In genomic region chr6:35068206-35068605, GRCh38 we compare ENCODE assay signal across 24 cellular contexts.
DNase-seq lines count a peak whose midpoint lies in the region; ATAC-seq and TF ChIP-seq lines count a peak whose summit lies in the region.
"Had no signal": no experiment of that assay in that cellular context is flagged by ENCODE, and none has a peak within 500 bp of the region (broad histone marks: within the 10 kb centered on the region; RNA-seq: fewer than 3 reads in every experiment).

No MANE protein-coding gene starts in this region.

- H3K4me1 ChIP-seq in cardiac muscle cell (ENCODE audit: low read depth) (peaks cover 36% of the 10 kb centered on the region), neural progenitor cell (peaks cover 10% of the 10 kb centered on the region)
- H3K4me1 ChIP-seq: BE2C, parathyroid adenoma had no signal

- no peak overlapping the region for H2AFZ ChIP-seq in neural progenitor cell (replicated peaks)
- H2AFZ ChIP-seq: parathyroid adenoma had no signal

- no peak for ATAC-seq in stimulated activated naive CD8-positive, alpha-beta T cell treated with anti-CD3 and anti-CD28 coated beads, Interleukin-15, amount 100 ng/mL, for 72 hours
- no peak for ATAC-seq in stimulated activated naive CD8-positive, alpha-beta T cell treated with anti-CD3 and anti-CD28 coated beads, Interleukin-15, Interleukin-2, amounts not matched to agents 100 U/mL and 50 U/mL, for 24 hours
- ATAC-seq in HG03460 (IDR thresholded peaks at IDR 0.05; ENCODE audit: unreplicated experiment): no peak
- no peak for ATAC-seq in GM18873 (IDR thresholded peaks at IDR 0.05; ENCODE audit: low FRiP score, unreplicated experiment)
- ATAC-seq: GM12878, natural killer cell had no signal

- H3K4me2 ChIP-seq in neural progenitor cell: peak overlapping the region; percentile 19

- H3K27ac ChIP-seq in cardiac muscle cell (peak overlapping the region; percentile 65), neural progenitor cell (no peak overlapping the region)
- H3K27ac ChIP-seq: parathyroid adenoma had no signal

- no peaks in the 10 kb centered on the region for H3K36me3 ChIP-seq in cardiac muscle cell
- H3K36me3 ChIP-seq in neural progenitor cell: no peaks in the 10 kb centered on the region
- H3K36me3 ChIP-seq: BE2C had no signal

- no peaks in the 10 kb centered on the region for H3K79me2 ChIP-seq in neural progenitor cell (ENCODE audit: low read depth)
- H3K79me2 ChIP-seq: parathyroid adenoma had no signal

- H3K27me3 ChIP-seq in cardiac muscle cell: no peaks in the 10 kb centered on the region
- H3K27me3 ChIP-seq in neural progenitor cell: no peaks in the 10 kb centered on the region
- H3K27me3 ChIP-seq: BE2C, transverse colon had no signal

- H4K20me1 ChIP-seq in neural progenitor cell (ENCODE audit: low read depth): peaks cover 11% of the 10 kb centered on the region

- H3K27me3 Mint-ChIP-seq in stimulated activated naive CD8-positive, alpha-beta T cell treated with anti-CD3 and anti-CD28 coated beads, Interleukin-15, amount 100 ng/mL, for 72 hours: no peaks in the 10 kb centered on the region
- no peaks in the 10 kb centered on the region for H3K27me3 Mint-ChIP-seq in neural progenitor cell (ENCODE audit: insufficient read depth, low read depth)

- no peak overlapping the region for H3K4me3 ChIP-seq in cardiac muscle cell
- H3K4me3 ChIP-seq in neural progenitor cell: no peak overlapping the region
- H3K4me3 ChIP-seq: GM12878, transverse colon had no signal

- peaks cover 2% of the 10 kb centered on the region for H3K4me1 Mint-ChIP-seq in stimulated activated naive CD8-positive, alpha-beta T cell treated with anti-CD3 and anti-CD28 coated beads, Interleukin-15, amount 100 ng/mL, for 72 hours
- H3K4me1 Mint-ChIP-seq in neural progenitor cell: peaks cover 21% of the 10 kb centered on the region

- H3K9me3 ChIP-seq in cardiac muscle cell (ENCODE audit: low read depth) (no peaks in the 10 kb centered on the region), neural progenitor cell (ENCODE audit: low read depth) (no peaks in the 10 kb centered on the region)
- H3K9me3 ChIP-seq: BE2C, transverse colon had no signal

- H3K27ac Mint-ChIP-seq in stimulated activated naive CD8-positive, alpha-beta T cell treated with anti-CD3 and anti-CD28 coated beads, Interleukin-15, amount 100 ng/mL, for 72 hours: peak overlapping the region; percentile 28 to 78
- no peak overlapping the region for H3K27ac Mint-ChIP-seq in neural progenitor cell
- H3K27ac Mint-ChIP-seq: natural killer cell had no signal

- no peaks in the 10 kb centered on the region for H3K9me3 Mint-ChIP-seq in stimulated activated naive CD8-positive, alpha-beta T cell treated with anti-CD3 and anti-CD28 coated beads, Interleukin-15, amount 100 ng/mL, for 72 hours
- H3K9me3 Mint-ChIP-seq in neural progenitor cell: no peaks in the 10 kb centered on the region
- H3K9me3 Mint-ChIP-seq: natural killer cell had no signal

- no peak for DNase-seq in stimulated activated naive CD8-positive, alpha-beta T cell treated with anti-CD3 and anti-CD28 coated beads, Interleukin-15, amount 100 ng/mL, for 72 hours
- no peak for DNase-seq in stimulated activated naive CD8-positive, alpha-beta T cell treated with anti-CD3 and anti-CD28 coated beads, Interleukin-15, Interleukin-2, amounts not matched to agents 100 U/mL and 50 U/mL, for 24 hours
- DNase-seq in cardiac muscle cell (ENCODE audit: low read depth in 1 of 2, low spot score in 1 of 2) (no peak), neural progenitor cell (ENCODE audit: low spot score) (no peak), iPS-NIHi7 (ENCODE audit: extremely low spot score) (no peak), NCI-H510A (lab: John Stamatoyannopoulos, UW) (no peak)
- DNase-seq: activated CD8-positive, alpha-beta memory T cell treated with anti-CD3 and anti-CD28 coated beads for 24 hours; activated naive CD4-positive, alpha-beta T cell treated with Interleukin-2 at 50 U/mL for 16 hours; activated T-cell treated with anti-CD3 and anti-CD28 coated beads, Interleukin-2, amount 50 U/mL, for 48 hours; amniotic stem cell; BE2C; DMS79; kidney glomerular epithelial cell; natural killer cell; NCI-H1694 treated with DMSO at 0.1 percent for 48 hours; NCI-H774; SIG-M5; stimulated activated CD4-positive, alpha-beta T cell treated with anti-CD3 and anti-CD28 coated beads, Interleukin-1b, Interleukin-23, amount 100 ng/mL, for 48 hours; T-helper 1 cell; transverse colon had no signal

- no peak overlapping the region for H3K9ac ChIP-seq in neural progenitor cell
- H3K9ac ChIP-seq: parathyroid adenoma had no signal

- H3K36me3 Mint-ChIP-seq in neural progenitor cell: peaks cover 4% of the 10 kb centered on the region
- H3K36me3 Mint-ChIP-seq: natural killer cell had no signal

- no peak overlapping the region for H3K4me3 Mint-ChIP-seq in stimulated activated naive CD8-positive, alpha-beta T cell treated with anti-CD3 and anti-CD28 coated beads, Interleukin-15, amount 100 ng/mL, for 72 hours
- no peak overlapping the region for H3K4me3 Mint-ChIP-seq in neural progenitor cell
- H3K4me3 Mint-ChIP-seq: natural killer cell had no signal

- no peak for TF ChIP-seq CTCF in cardiac muscle cell (IDR thresholded peaks at IDR 0.05; ENCODE audit: low read depth, low read length)
- no peak for TF ChIP-seq CTCF in neural progenitor cell (IDR thresholded peaks at IDR 0.05)

- no peaks in the 10 kb centered on the region for H3F3A ChIP-seq in neural progenitor cell (ENCODE audit: low read depth)
